9 cellular contexts compared by ENCODE assay signal in genomic region chr12:48002179-48002601, GRCh38. TPM values are rescaled to one million over a fixed set of nuclear protein-coding genes. Genes with fewer than 3 reads are reported as not detected.
DNase-seq lines count a peak whose midpoint lies in the region; ATAC-seq and TF ChIP-seq lines count a peak whose summit lies in the region.
"Had no signal": no experiment of that assay in that cellular context is flagged by ENCODE, and none has a peak within 500 bp of the region (broad histone marks: within the 10 kb centered on the region; RNA-seq: fewer than 3 reads in every experiment).

No MANE protein-coding gene starts in this region.

- peaks cover 0 to 44% of the 10 kb centered on the region in 2 donors for H3K4me1 ChIP-seq in right atrium auricular region

- peak overlapping the region; percentile 44 to 56 for H3K4me3 ChIP-seq in right atrium auricular region

- no peaks in the 10 kb centered on the region for H3K9me3 Mint-ChIP-seq in stimulated activated effector memory CD8-positive, alpha-beta T cell treated with anti-CD3 and anti-CD28 coated beads, Interleukin-12 subunit alpha, Interleukin-12 subunit beta, amount 100 ng/mL, for 72 hours
- H3K9me3 Mint-ChIP-seq: dendritic cell treated with granulocyte-macrophage colony-stimulating factor and Interleukin-4, amounts not matched to agents 40 ng/mL and 50 ng/mL, for 4 days had no signal

- TF ChIP-seq CTCF in right atrium auricular region (IDR thresholded peaks at IDR 0.05): no peak

- peaks cover 33% of the 10 kb centered on the region for H3K4me1 Mint-ChIP-seq in stimulated activated effector memory CD8-positive, alpha-beta T cell treated with anti-CD3 and anti-CD28 coated beads, Interleukin-12 subunit alpha, Interleukin-12 subunit beta, amount 100 ng/mL, for 72 hours

- no peaks in the 10 kb centered on the region for H3K9me3 ChIP-seq in right atrium auricular region

- H3K27ac Mint-ChIP-seq in stimulated activated effector memory CD8-positive, alpha-beta T cell treated with anti-CD3 and anti-CD28 coated beads, Interleukin-12 subunit alpha, Interleukin-12 subunit beta, amount 100 ng/mL, for 72 hours: no peak overlapping the region
- H3K27ac Mint-ChIP-seq: dendritic cell treated with granulocyte-macrophage colony-stimulating factor and Interleukin-4, amounts not matched to agents 40 ng/mL and 50 ng/mL, for 4 days had no signal

- no peaks in the 10 kb centered on the region for H3K36me3 ChIP-seq in right atrium auricular region

- peak overlapping the region; percentile 85 for H3K4me3 Mint-ChIP-seq in stimulated activated effector memory CD8-positive, alpha-beta T cell treated with anti-CD3 and anti-CD28 coated beads, Interleukin-12 subunit alpha, Interleukin-12 subunit beta, amount 100 ng/mL, for 72 hours

- H3K27me3 ChIP-seq in right atrium auricular region: peaks cover 10 to 26% of the 10 kb centered on the region in 2 donors

- no peaks in the 10 kb centered on the region for H3K36me3 Mint-ChIP-seq in stimulated activated effector memory CD8-positive, alpha-beta T cell treated with anti-CD3 and anti-CD28 coated beads, Interleukin-12 subunit alpha, Interleukin-12 subunit beta, amount 100 ng/mL, for 72 hours

- DNase-seq in NCI-H2081 (lab: John Stamatoyannopoulos, UW): peak; percentile 25 to 28
- no peak for DNase-seq in NCI-H2081 treated with DMSO at 0.1 percent for 48 hours (lab: John Stamatoyannopoulos, UW)
- DNase-seq in right atrium auricular region (ENCODE audit: low spot score): no peak
- DNase-seq in stimulated activated effector memory CD8-positive, alpha-beta T cell treated with anti-CD3 and anti-CD28 coated beads, Interleukin-12 subunit alpha, Interleukin-12 subunit beta, amount 100 ng/mL, for 72 hours (ENCODE audit: low spot score in 2 of 2): no peak
- DNase-seq in SKM-1 treated with dmso at 0.1 percent for 144 hours (lab: John Stamatoyannopoulos, UW; ENCODE audit: unreplicated experiment): no peak
- no peak for DNase-seq in HCEC 1CT

- ATAC-seq in SK-N-SH treated with all-trans-retinoic acid at 6 μM for 48 hours (peak; percentile 11), HG03135 (IDR thresholded peaks at IDR 0.05; ENCODE audit: unreplicated experiment) (no peak)
- no peak for ATAC-seq in stimulated activated effector memory CD8-positive, alpha-beta T cell treated with anti-CD3 and anti-CD28 coated beads, Interleukin-12 subunit alpha, Interleukin-12 subunit beta, amount 100 ng/mL, for 72 hours

- H3K27ac ChIP-seq in right atrium auricular region: no peak overlapping the region

TF ChIP-seq in SK-N-SH treated with all-trans-retinoic acid at 6 μM for 48 hours, 23 proteins besides CTCF, POLR2A, EP300 and RAD21:
- TF ChIP-seq ZNF8 (CRISPR knock-in tag; IDR thresholded peaks at IDR 0.05): no peak
- TF ChIP-seq CSRNP3 (CRISPR knock-in tag; IDR thresholded peaks at IDR 0.05): no peak
- no peak for TF ChIP-seq ZC3H10 (CRISPR knock-in tag; IDR thresholded peaks at IDR 0.05)
- TF ChIP-seq ZNF565 (CRISPR knock-in tag; conservative IDR thresholded peaks at IDR 0.05; ENCODE audit: low read depth): no peak
- TF ChIP-seq OSR1 (CRISPR knock-in tag; IDR thresholded peaks at IDR 0.05): no peak
- no peak for TF ChIP-seq BACH2 (CRISPR knock-in tag; IDR thresholded peaks at IDR 0.05; ENCODE audit: borderline replicate concordance)
- TF ChIP-seq TOX (CRISPR knock-in tag; IDR thresholded peaks at IDR 0.05; ENCODE audit: borderline replicate concordance): no peak
- no peak for TF ChIP-seq TCF4 (CRISPR knock-in tag; IDR thresholded peaks at IDR 0.05; ENCODE audit: borderline replicate concordance)
- TF ChIP-seq, protein P1, sequence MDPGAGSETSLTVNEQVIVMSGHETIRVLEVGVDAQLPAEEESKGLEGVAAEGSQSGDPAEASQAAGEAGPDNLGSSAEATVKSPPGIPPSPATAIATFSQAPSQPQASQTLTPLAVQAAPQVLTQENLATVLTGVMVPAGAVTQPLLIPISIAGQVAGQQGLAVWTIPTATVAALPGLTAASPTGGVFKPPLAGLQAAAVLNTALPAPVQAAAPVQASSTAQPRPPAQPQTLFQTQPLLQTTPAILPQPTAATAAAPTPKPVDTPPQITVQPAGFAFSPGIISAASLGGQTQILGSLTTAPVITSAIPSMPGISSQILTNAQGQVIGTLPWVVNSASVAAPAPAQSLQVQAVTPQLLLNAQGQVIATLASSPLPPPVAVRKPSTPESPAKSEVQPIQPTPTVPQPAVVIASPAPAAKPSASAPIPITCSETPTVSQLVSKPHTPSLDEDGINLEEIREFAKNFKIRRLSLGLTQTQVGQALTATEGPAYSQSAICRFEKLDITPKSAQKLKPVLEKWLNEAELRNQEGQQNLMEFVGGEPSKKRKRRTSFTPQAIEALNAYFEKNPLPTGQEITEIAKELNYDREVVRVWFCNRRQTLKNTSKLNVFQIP (CRISPR knock-in tag; IDR thresholded peaks at IDR 0.05; ENCODE audit: borderline replicate concordance, low read depth): no peak
TF ChIP-seq in SK-N-SH treated with all-trans-retinoic acid at 6 μM for 48 hours: peak in this region for 0.

RNA-seq across cellular contexts. Expression of gene COL2A1, which starts 2.1 kb away (rescaled TPM):
- total RNA-seq in right atrium auricular region: not detected

RNA-seq across cellular contexts. Expression of gene TMEM106C, which starts 38.8 kb away (rescaled TPM):
- total RNA-seq in right atrium auricular region: 100 to 1,000 TPM in 1 of 2 donors, 10 to 100 TPM in 1; 54.7 to 107 TPM

Comparison
In these comparisons a context has a peak if more than half of its experiments do, and no peak if none do; other contexts are left out.
1. DNase-seq: peak in NCI-H2081 (2 of 2); none in NCI-H2081 treated with DMSO at 0.1 percent for 48 hours (single experiment), right atrium auricular region (single experiment), stimulated activated effector memory CD8-positive, alpha-beta T cell treated with anti-CD3 and anti-CD28 coated beads, Interleukin-12 subunit alpha, Interleukin-12 subunit beta, amount 100 ng/mL, for 72 hours (0 of 2), SKM-1 treated with dmso at 0.1 percent for 144 hours (single experiment) and HCEC 1CT (single experiment).